12 cellular contexts compared by ENCODE assay signal in genomic region chr4:86898562-86898961, GRCh38. TPM values are rescaled to one million over a fixed set of nuclear protein-coding genes. Genes with fewer than 3 reads are reported as not detected.
DNase-seq lines count a peak whose midpoint lies in the region; FAIRE-seq and TF ChIP-seq lines count a peak whose summit lies in the region.
"Had no signal": no experiment of that assay in that cellular context is flagged by ENCODE, and none has a peak within 500 bp of the region (broad histone marks: within the 10 kb centered on the region; RNA-seq: fewer than 3 reads in every experiment).

No MANE protein-coding gene starts in this region.

- no peak for FAIRE-seq in bronchial epithelial cell (lab: Jason Lieb, UNC)

- H4K20me1 ChIP-seq in MM.1S (ENCODE audit: insufficient read depth, low read length): no peaks in the 10 kb centered on the region
- H4K20me1 ChIP-seq in neural progenitor cell (ENCODE audit: low read depth): no peaks in the 10 kb centered on the region

- H3K9me3 Mint-ChIP-seq in neural progenitor cell: peaks cover 3% of the 10 kb centered on the region
- H3K9me3 Mint-ChIP-seq: naive B cell had no signal

- H3F3A ChIP-seq in MM.1S (ENCODE audit: insufficient read depth, low read length) (no peaks in the 10 kb centered on the region), neural progenitor cell (ENCODE audit: low read depth) (no peaks in the 10 kb centered on the region)

- no peaks in the 10 kb centered on the region for H3K79me2 ChIP-seq in MM.1S (ENCODE audit: low read length)
- no peaks in the 10 kb centered on the region for H3K79me2 ChIP-seq in neural progenitor cell (ENCODE audit: low read depth)

- peaks cover 3% of the 10 kb centered on the region for H3K27me3 Mint-ChIP-seq in neural progenitor cell (ENCODE audit: insufficient read depth, low read depth)

- H3K9ac ChIP-seq in MM.1S (ENCODE audit: low read length) (no peak overlapping the region), neural progenitor cell (no peak overlapping the region)

- peaks cover 2% of the 10 kb centered on the region for H3K36me3 Mint-ChIP-seq in neural progenitor cell

- H3K36me3 ChIP-seq in MM.1S (replicated peaks; ENCODE audit: insufficient read depth, low read length) (no peaks in the 10 kb centered on the region), bronchial epithelial cell (ENCODE audit: control insufficient read depth, insufficient read depth, low read length) (no peaks in the 10 kb centered on the region), neural progenitor cell (no peaks in the 10 kb centered on the region), H7 (replicated peaks; ENCODE audit: control insufficient read depth, insufficient read depth, low read length) (no peaks in the 10 kb centered on the region)
- H3K36me3 ChIP-seq: stomach had no signal

- H3K9me2 ChIP-seq in MM.1S (replicated peaks; ENCODE audit: insufficient read depth, low read length): no peaks in the 10 kb centered on the region

- no peak overlapping the region for H3K4me3 Mint-ChIP-seq in neural progenitor cell
- H3K4me3 Mint-ChIP-seq: naive B cell had no signal

- H2AFZ ChIP-seq in MM.1S (ENCODE audit: low read length): no peak overlapping the region
- H2AFZ ChIP-seq in neural progenitor cell (replicated peaks): no peak overlapping the region

- no peak overlapping the region for H3K27ac ChIP-seq in MM.1S (ENCODE audit: low read length)
- no peak overlapping the region for H3K27ac ChIP-seq in neural progenitor cell
- H3K27ac ChIP-seq: stomach had no signal

- TF ChIP-seq CTCF in MM.1S (IDR thresholded peaks at IDR 0.05; ENCODE audit: low read length): peak; percentile 14; the same call in 1 of the 2 replicates
- TF ChIP-seq CTCF in bronchial epithelial cell (IDR thresholded peaks at IDR 0.05; ENCODE audit: insufficient read depth, low read length, severe bottlenecking): peak; percentile 37
- TF ChIP-seq CTCF in neural progenitor cell (IDR thresholded peaks at IDR 0.05): peak; percentile 47

- DNase-seq in NCI-H748 (lab: John Stamatoyannopoulos, UW; ENCODE audit: unreplicated experiment): peak; percentile 8
- DNase-seq in NCI-H748 treated with DMSO at 0.1 percent for 48 hours (lab: John Stamatoyannopoulos, UW): no peak
- DNase-seq in MM.1S: no peak
- DNase-seq in bronchial epithelial cell (ENCODE audit: low read depth): no peak
- peak; percentile 32 for DNase-seq in neural progenitor cell (ENCODE audit: low spot score)
- no peak for DNase-seq in H7
- DNase-seq in NCI-H1092 treated with DMSO at 0.1 percent for 48 hours (lab: John Stamatoyannopoulos, UW): no peak
- DNase-seq in COR-L47 (lab: John Stamatoyannopoulos, UW): no peak
- DNase-seq: central memory CD4-positive, alpha-beta T cell; naive B cell; NCI-H1694; stomach had no signal

- no peak overlapping the region for H3K4me3 ChIP-seq in MM.1S (ENCODE audit: low read length)
- no peak overlapping the region for H3K4me3 ChIP-seq in bronchial epithelial cell (ENCODE audit: low read depth, low read length)
- H3K4me3 ChIP-seq in neural progenitor cell: no peak overlapping the region
- H3K4me3 ChIP-seq in H7 (ENCODE audit: insufficient read depth, low read depth, low read length): no peak overlapping the region
- H3K4me3 ChIP-seq: stomach had no signal

- no peaks in the 10 kb centered on the region for H3K9me3 ChIP-seq in MM.1S (replicated peaks; ENCODE audit: insufficient read depth, low read length)
- no peaks in the 10 kb centered on the region for H3K9me3 ChIP-seq in neural progenitor cell (ENCODE audit: low read depth)
- H3K9me3 ChIP-seq: stomach had no signal

- no peaks in the 10 kb centered on the region for H3K4me1 ChIP-seq in MM.1S (ENCODE audit: low read length)
- H3K4me1 ChIP-seq in neural progenitor cell: no peaks in the 10 kb centered on the region
- H3K4me1 ChIP-seq: stomach had no signal

- H3K4me2 ChIP-seq in MM.1S (ENCODE audit: low read depth, low read length) (no peak overlapping the region), neural progenitor cell (no peak overlapping the region)

- no peaks in the 10 kb centered on the region for H3K27me3 ChIP-seq in MM.1S (replicated peaks; ENCODE audit: insufficient read depth, low read length)
- H3K27me3 ChIP-seq in bronchial epithelial cell (ENCODE audit: control insufficient read depth, insufficient read depth, low read length): no peaks in the 10 kb centered on the region
- H3K27me3 ChIP-seq in neural progenitor cell: no peaks in the 10 kb centered on the region
- no peaks in the 10 kb centered on the region for H3K27me3 ChIP-seq in H7 (ENCODE audit: control insufficient read depth, insufficient read depth, low read length)
- H3K27me3 ChIP-seq: stomach had no signal

- no peaks in the 10 kb centered on the region for H3K4me1 Mint-ChIP-seq in neural progenitor cell
- H3K4me1 Mint-ChIP-seq: naive B cell had no signal

- H3K27ac Mint-ChIP-seq in neural progenitor cell: no peak overlapping the region

RNA-seq across cellular contexts. Expression of gene C4orf36, which starts 6.3 kb away (rescaled TPM):
- 1.8 and 2.4 TPM in 2 replicates for total RNA-seq in bronchial epithelial cell
- 5.7 and 8.6 TPM in 2 replicates for total RNA-seq in neural progenitor cell (ENCODE audit: low replicate concordance)
- 0.97 TPM in 1 of 2 replicates, not detected in the other for total RNA-seq in H7 (2014; rRNA removed; shearing (Covaris generic))

RNA-seq across cellular contexts. Expression of gene AFF1, which starts 36.2 kb away (rescaled TPM):
- total RNA-seq in bronchial epithelial cell (9.2 and 11.9 TPM in 2 replicates), neural progenitor cell (ENCODE audit: low replicate concordance) (25.5 and 29.0 TPM in 2 replicates)
- total RNA-seq in H7 (2014; rRNA removed; shearing (Covaris generic)): 27.6 and 42.4 TPM in 2 replicates

RNA-seq across cellular contexts. Expression of gene SLC10A6, which starts 49.4 kb away (rescaled TPM):
- 10.9 and 12.1 TPM in 2 replicates for total RNA-seq in bronchial epithelial cell
- total RNA-seq in neural progenitor cell (ENCODE audit: low replicate concordance): not detected in 2 replicates
- not detected in 2 replicates for total RNA-seq in H7 (2014; rRNA removed; shearing (Covaris generic))

Comparison
In these comparisons a context has a peak if more than half of its experiments do, and no peak if none do; other contexts are left out.
1. DNase-seq: peak in NCI-H748 (single experiment) and neural progenitor cell (single experiment); none in NCI-H748 treated with DMSO at 0.1 percent for 48 hours (single experiment), MM.1S (single experiment), bronchial epithelial cell (single experiment), H7 (single experiment), NCI-H1092 treated with DMSO at 0.1 percent for 48 hours (single experiment) and COR-L47 (single experiment).
2. RNA of gene SLC10A6, which starts 49.4 kb away (total RNA-seq): 10.9 to 12.1 TPM in bronchial epithelial cell; not detected in neural progenitor cell and not detected in H7; every median in the first group is over 10 times any median in the second.
3. Peak in every context shown above with its lines, with median percentiles within 50 percentile points of each other: CTCF ChIP-seq.